30 cellular contexts compared by ENCODE assay signal in genomic region chr20:11287156-11287555, GRCh38.
"Had no signal": no experiment of that assay in that cellular context is flagged by ENCODE, and none has a peak within 500 bp of the region (broad histone marks: within the 10 kb centered on the region; RNA-seq: fewer than 3 reads in every experiment).

No MANE protein-coding gene starts in this region.

- H3K9me3 ChIP-seq: left lung, lower lobe of right lung, pancreas, prostate gland, sigmoid colon, tibial nerve, uterus had no signal

- H3K4me2 ChIP-seq: smooth muscle cell had no signal

- H3K9me3 Mint-ChIP-seq: type B pancreatic cell had no signal

- H3K4me1 ChIP-seq: left lung, lower lobe of right lung, pancreas, prostate gland, sigmoid colon, tibial nerve, uterus had no signal

- H3K27me3 ChIP-seq: left lung, pancreas, sigmoid colon, tibial nerve, uterus had no signal

- H3K36me3 Mint-ChIP-seq: immature natural killer cell; naive thymus-derived CD8-positive, alpha-beta T cell; stimulated activated memory B cell treated with anti-CD40 and anti-IgM and Interleukin-4, amounts not matched to agents 10 μg/mL and 1 μg/mL and 100 μg/mL, for 72 hours; type B pancreatic cell had no signal

- H3K4me1 Mint-ChIP-seq: immature natural killer cell; naive thymus-derived CD8-positive, alpha-beta T cell; stimulated activated memory B cell treated with anti-CD40 and anti-IgM and Interleukin-4, amounts not matched to agents 10 μg/mL and 1 μg/mL and 100 μg/mL, for 72 hours; stimulated activated naive CD8-positive, alpha-beta T cell treated with anti-CD3 and anti-CD28 coated beads, Interleukin-15, amount 100 ng/mL, for 72 hours had no signal

- H3K36me3 ChIP-seq: left lung, lower lobe of right lung, pancreas, prostate gland, sigmoid colon, tibial nerve, uterus had no signal

- H3K27ac Mint-ChIP-seq: immature natural killer cell; naive thymus-derived CD8-positive, alpha-beta T cell; nephron; stimulated activated memory B cell treated with anti-CD40 and anti-IgM and Interleukin-4, amounts not matched to agents 10 μg/mL and 1 μg/mL and 100 μg/mL, for 72 hours; stimulated activated naive CD8-positive, alpha-beta T cell treated with anti-CD3 and anti-CD28 coated beads, Interleukin-15, amount 100 ng/mL, for 72 hours; type B pancreatic cell had no signal

- ATAC-seq: left colon; left lung; lower lobe of right lung; naive thymus-derived CD8-positive, alpha-beta T cell; pancreas; right cardiac atrium; stimulated activated memory B cell treated with anti-CD40 and anti-IgM and Interleukin-4, amounts not matched to agents 10 μg/mL and 1 μg/mL and 100 μg/mL, for 72 hours; stimulated activated naive CD8-positive, alpha-beta T cell treated with anti-CD3 and anti-CD28 coated beads, Interleukin-15, amount 100 ng/mL, for 72 hours had no signal

- H3K27me3 Mint-ChIP-seq: naive thymus-derived CD8-positive, alpha-beta T cell; stimulated activated memory B cell treated with anti-CD40 and anti-IgM and Interleukin-4, amounts not matched to agents 10 μg/mL and 1 μg/mL and 100 μg/mL, for 72 hours; stimulated activated naive CD8-positive, alpha-beta T cell treated with anti-CD3 and anti-CD28 coated beads, Interleukin-15, amount 100 ng/mL, for 72 hours; type B pancreatic cell had no signal

- FAIRE-seq: islet of Langerhans, kidney, pancreas had no signal

- H3K4me3 ChIP-seq: left lung, lower lobe of right lung, pancreas, prostate gland, sigmoid colon, smooth muscle cell, tibial nerve, uterus had no signal

- DNase-seq: hypothalamus; immature natural killer cell; kidney; left colon; left lung; lower lobe of right lung; mammary epithelial cell; mesenchymal stem cell; naive thymus-derived CD8-positive, alpha-beta T cell; nucleus accumbens; pancreas; posterior cingulate gyrus; retina; right cardiac atrium; sigmoid colon; stimulated activated CD4-positive, alpha-beta T cell treated with anti-CD3 and anti-CD28 coated beads, Interleukin-1b, Interleukin-23, amount 100 ng/mL, for 48 hours; stimulated activated CD4-positive, alpha-beta T cell treated with anti-CD3 and anti-CD28 coated beads, Interleukin-2, amount 100 ng/mL, for 48 hours; stimulated activated CD4-positive, alpha-beta T cell treated with anti-CD3 and anti-CD28 coated beads, Interleukin-4, amount 100 ng/mL, for 4 hours; stimulated activated CD8-positive, alpha-beta memory T cell treated with anti-CD3 and anti-CD28 coated beads, Interleukin-4, amount 100 ng/mL, for 48 hours; stimulated activated naive CD4-positive, alpha-beta T cell treated with Interleukin-2 at 50 U/mL for 16 hours; stimulated activated naive CD8-positive, alpha-beta T cell treated with anti-CD3 and anti-CD28 coated beads, Interleukin-15, amount 100 ng/mL, for 72 hours; substantia nigra; uterus had no signal

- H3K4me3 Mint-ChIP-seq: immature natural killer cell; naive thymus-derived CD8-positive, alpha-beta T cell; nephron; stimulated activated memory B cell treated with anti-CD40 and anti-IgM and Interleukin-4, amounts not matched to agents 10 μg/mL and 1 μg/mL and 100 μg/mL, for 72 hours; stimulated activated naive CD8-positive, alpha-beta T cell treated with anti-CD3 and anti-CD28 coated beads, Interleukin-15, amount 100 ng/mL, for 72 hours; type B pancreatic cell had no signal

- H3K27ac ChIP-seq: left lung, lower lobe of right lung, pancreas, prostate gland, sigmoid colon, tibial nerve, uterus had no signal
